In the genomic region with DNA sequence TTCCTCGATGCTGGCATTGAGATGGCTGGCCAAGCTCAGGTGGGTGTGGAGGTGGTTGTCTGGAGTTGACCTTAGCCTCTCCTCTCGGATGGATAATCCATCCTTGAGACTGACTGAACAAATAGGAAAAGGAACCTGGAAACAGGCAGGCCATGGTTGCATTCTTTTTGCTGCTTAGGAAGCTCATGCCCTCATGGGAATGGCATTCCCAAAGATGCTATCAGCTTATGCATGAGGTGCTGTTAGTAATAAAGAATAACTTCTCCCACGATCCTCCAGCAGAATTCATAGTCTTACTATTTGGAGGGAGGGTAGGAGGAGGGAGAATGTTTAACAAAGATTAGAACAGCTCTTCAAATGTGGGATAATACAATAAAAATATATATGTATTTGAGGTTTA, we compare ENCODE assay signal across 15 cellular contexts.
DNase-seq lines count a peak whose midpoint lies in the region; ATAC-seq and TF ChIP-seq lines count a peak whose summit lies in the region.
"Had no signal": no experiment of that assay in that cellular context is flagged by ENCODE, and none has a peak within 500 bp of the region (broad histone marks: within the 10 kb centered on the region; RNA-seq: fewer than 3 reads in every experiment).

No MANE protein-coding gene starts in this region.

- no peaks in the 10 kb centered on the region for H3K36me3 ChIP-seq in Panc1 (ENCODE audit: control insufficient read depth, insufficient read depth, low read length)
- no peaks in the 10 kb centered on the region for H3K36me3 ChIP-seq in effector memory CD4-positive, alpha-beta T cell (ENCODE audit: control insufficient read depth, insufficient read depth, low read length)
- H3K36me3 ChIP-seq: BLaER1 had no signal

- H3K27me3 ChIP-seq in Panc1 (ENCODE audit: control insufficient read depth, insufficient read depth, low read length) = no peaks in the 10 kb centered on the region
- H3K27me3 ChIP-seq in effector memory CD4-positive, alpha-beta T cell (replicated peaks; ENCODE audit: control insufficient read depth, insufficient read depth, low read length, poor library complexity, severe bottlenecking) = no peaks in the 10 kb centered on the region
- H3K27me3 ChIP-seq: BLaER1 had no signal

- POLR2A ChIA-PET in Panc1 (lab: Charles Lee) = no interaction called here

- H3K27ac ChIP-seq in Panc1 (ENCODE audit: low read length) = no peak overlapping the region
- no peak overlapping the region for H3K27ac ChIP-seq in effector memory CD4-positive, alpha-beta T cell (ENCODE audit: insufficient read depth, low read length, poor library complexity, severe bottlenecking)
- H3K27ac ChIP-seq: BLaER1 had no signal

- peaks cover 7% of the 10 kb centered on the region; the same call in 1 of the 2 replicates for H3K4me1 ChIP-seq in Panc1 (ENCODE audit: control insufficient read depth, insufficient read depth, low read length)
- H3K4me1 ChIP-seq in effector memory CD4-positive, alpha-beta T cell (ENCODE audit: control insufficient read depth, insufficient read depth, low read length, poor library complexity, severe bottlenecking) = no peaks in the 10 kb centered on the region
- H3K4me1 ChIP-seq: BLaER1 had no signal

- H3K4me3 ChIP-seq in AG10803 (ENCODE audit: low read length) (no peak overlapping the region), Panc1 (ENCODE audit: low read depth in 2 of 2, low read length in 2 of 2) (no peak overlapping the region), epithelial cell of esophagus (ENCODE audit: low read length) (no peak overlapping the region)
- H3K4me3 ChIP-seq in effector memory CD4-positive, alpha-beta T cell (ENCODE audit: insufficient read depth, low read depth, low read length, poor library complexity, severe bottlenecking) = no peak overlapping the region
- H3K4me3 ChIP-seq: BLaER1 had no signal

- no peaks in the 10 kb centered on the region for H3K9me3 ChIP-seq in Panc1 (ENCODE audit: control insufficient read depth, insufficient read depth, low read depth, low read length)
- no peaks in the 10 kb centered on the region for H3K9me3 ChIP-seq in effector memory CD4-positive, alpha-beta T cell (ENCODE audit: control insufficient read depth, low read length)
- H3K9me3 ChIP-seq: BLaER1 had no signal

- in situ Hi-C loops in Panc1 (cut with HindIII; ENCODE audit: low pct_unique_long_range_greater_than_20kb, low sequenced_read_pairs) = no loop called here

- DNase-seq in AG10803 (ENCODE audit: low read depth) = peak; percentile 76
- DNase-seq in Panc1 (ENCODE audit: low read depth, low spot score) = no peak
- DNase-seq in epithelial cell of esophagus (ENCODE audit: low read depth) = peak; percentile 36
- DNase-seq in midbrain (lab: John Stamatoyannopoulos, UW) = peak; percentile 10
- DNase-seq in retina = no peak
- DNase-seq in globus pallidus (ENCODE audit: low spot score) = no peak
- DNase-seq in nucleus accumbens (lab: John Stamatoyannopoulos, UW) = no peak
- DNase-seq in effector memory CD4-positive, alpha-beta T cell = no peak
- DNase-seq: activated naive CD4-positive, alpha-beta T cell treated with anti-CD3 and anti-CD28 coated beads, Interleukin-2, amount 10 ng/mL, durations not matched to agents 7 days and 5 days; immature natural killer cell; NCI-H1930; NCI-H82; nephron progenitor cell had no signal

- TF ChIP-seq CTCF in AG10803 (conservative IDR thresholded peaks at IDR 0.05; ENCODE audit: low read length) (no peak), Panc1 (IDR thresholded peaks at IDR 0.05) (no peak), epithelial cell of esophagus (IDR thresholded peaks at IDR 0.05; ENCODE audit: insufficient read depth, low read depth, low read length, missing control alignments) (no peak)

- intact Hi-C loops in Panc1 (cut with micrococcal nuclease; ENCODE audit: unreplicated experiment) = no loop called here

- no TSS peak for BruUV-seq in Panc1 (replicated peaks; lab: Mats Ljungman, UMichigan)

- CTCF ChIA-PET in Panc1 (lab: Charles Lee) = no interaction called here

- peak; percentile 46 for ATAC-seq in Panc1
- ATAC-seq: WTC11 had no signal

Comparison
In these comparisons a context has a peak if more than half of its experiments do, and no peak if none do; other contexts are left out.
1. DNase-seq: peak in AG10803 (single experiment), epithelial cell of esophagus (single experiment) and midbrain (single experiment); none in Panc1 (single experiment), retina (single experiment), globus pallidus (single experiment), nucleus accumbens (0 of 56) and effector memory CD4-positive, alpha-beta T cell (0 of 3).